1 cellular context compared by ENCODE assay signal in the genomic region with DNA sequence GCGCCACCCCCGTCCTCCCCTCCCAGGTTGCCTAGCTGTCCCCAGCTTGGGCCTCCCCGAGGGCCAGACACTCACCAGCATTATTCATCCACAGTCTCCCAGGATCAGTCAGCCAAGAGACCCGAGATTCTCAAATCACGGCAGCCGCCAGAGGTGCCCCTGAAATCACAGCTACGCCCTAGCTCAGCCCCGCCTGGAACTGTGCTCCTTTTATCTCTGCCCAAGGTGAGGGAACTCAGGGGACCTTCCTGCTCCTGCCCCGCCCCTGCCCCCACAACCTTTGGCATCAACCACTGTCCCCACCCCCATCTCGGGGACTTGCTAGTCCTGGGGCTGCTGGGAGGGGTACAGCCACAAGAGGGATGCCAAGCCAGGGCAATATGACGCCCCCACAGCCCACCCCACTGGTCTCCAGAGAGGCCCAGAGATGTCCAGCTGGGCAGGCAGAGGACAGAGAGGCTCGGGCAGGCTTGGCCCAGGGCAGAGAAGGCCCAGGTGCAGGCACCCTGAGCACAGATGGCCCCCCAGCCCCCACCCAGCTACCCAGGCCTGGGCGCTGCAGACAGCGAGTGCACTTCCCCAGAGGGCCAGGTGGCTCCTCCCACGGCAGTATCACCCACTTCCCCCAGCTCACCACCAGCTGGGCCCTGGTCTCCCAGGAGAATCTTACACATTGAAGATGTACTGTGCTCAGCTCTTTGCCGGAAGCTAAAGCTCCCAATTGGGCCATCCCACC.
TF ChIP-seq lines count a peak whose summit lies in the region.

A gene with protein sequence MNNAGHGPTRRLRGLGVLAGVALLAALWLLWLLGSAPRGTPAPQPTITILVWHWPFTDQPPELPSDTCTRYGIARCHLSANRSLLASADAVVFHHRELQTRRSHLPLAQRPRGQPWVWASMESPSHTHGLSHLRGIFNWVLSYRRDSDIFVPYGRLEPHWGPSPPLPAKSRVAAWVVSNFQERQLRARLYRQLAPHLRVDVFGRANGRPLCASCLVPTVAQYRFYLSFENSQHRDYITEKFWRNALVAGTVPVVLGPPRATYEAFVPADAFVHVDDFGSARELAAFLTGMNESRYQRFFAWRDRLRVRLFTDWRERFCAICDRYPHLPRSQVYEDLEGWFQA (minus strand): TSS at position 185 of the 736 bp plus-strand sequence. CDS start 97 bp downstream, at position 88.

TF ChIP-seq in HepG2, 621 proteins besides CTCF, POLR2A, EP300 and RAD21 (continued from another document):
- TF ChIP-seq ZFP82 (CRISPR knock-in tag; IDR thresholded peaks at IDR 0.05; ENCODE audit: borderline replicate concordance) (no peak), ZNF460 (CRISPR knock-in tag; IDR thresholded peaks at IDR 0.05; ENCODE audit: borderline replicate concordance) (no peak), SMARCC2 (IDR thresholded peaks at IDR 0.05) (no peak)
- TF ChIP-seq, protein P1, sequence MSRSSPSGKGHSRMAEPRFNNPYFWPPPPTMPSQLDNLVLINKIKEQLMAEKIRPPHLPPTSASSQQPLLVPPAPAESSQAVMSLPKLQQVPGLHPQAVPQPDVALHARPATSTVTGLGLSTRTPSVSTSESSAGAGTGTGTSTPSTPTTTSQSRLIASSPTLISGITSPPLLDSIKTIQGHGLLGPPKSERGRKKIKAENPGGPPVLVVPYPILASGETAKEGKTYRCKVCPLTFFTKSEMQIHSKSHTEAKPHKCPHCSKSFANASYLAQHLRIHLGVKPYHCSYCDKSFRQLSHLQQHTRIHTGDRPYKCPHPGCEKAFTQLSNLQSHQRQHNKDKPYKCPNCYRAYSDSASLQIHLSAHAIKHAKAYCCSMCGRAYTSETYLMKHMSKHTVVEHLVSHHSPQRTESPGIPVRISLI (CRISPR knock-in tag; IDR thresholded peaks at IDR 0.05; ENCODE audit: borderline replicate concordance) = no peak
